21 cellular contexts compared by ENCODE assay signal in the genomic region with DNA sequence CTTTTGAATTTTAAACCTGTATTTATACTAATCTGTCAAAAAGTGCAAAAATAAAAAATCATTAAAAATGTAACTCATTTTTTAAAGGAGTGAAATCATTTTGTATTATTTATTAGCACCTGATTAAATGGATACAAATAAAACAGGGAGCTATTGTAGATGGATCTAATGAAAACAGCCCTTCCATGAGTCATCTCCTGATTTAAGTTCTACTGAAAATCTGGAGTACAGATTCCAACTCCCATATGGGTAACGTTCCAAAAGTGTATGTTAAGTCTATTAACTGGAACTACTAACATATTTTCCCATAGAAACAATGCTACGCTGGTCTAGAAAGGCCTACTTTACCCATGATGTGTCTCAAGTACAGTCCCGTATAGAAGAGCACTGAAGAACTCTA.
"Had no signal": no experiment of that assay in that cellular context is flagged by ENCODE, and none has a peak within 500 bp of the region (broad histone marks: within the 10 kb centered on the region; RNA-seq: fewer than 3 reads in every experiment).

No MANE protein-coding gene starts in this region.

- DNase-seq: activated B cell treated with CpG ODN at 0.5 μM for 24 hours; activated CD4-positive, alpha-beta T cell treated with anti-CD3 and anti-CD28 coated beads for 36 hours; activated CD4-positive, alpha-beta T cell treated with anti-CD3 and anti-CD28 coated beads, Interleukin-2, amount 50 U/mL, for 4 hours; activated CD8-positive, alpha-beta memory T cell treated with anti-CD3 and anti-CD28 coated beads for 24 hours; activated CD8-positive, alpha-beta memory T cell treated with anti-CD3 and anti-CD28 coated beads, Interleukin-2, amount 50 U/mL, for 4 hours; activated naive CD4-positive, alpha-beta T cell; activated naive CD8-positive, alpha-beta T cell treated with anti-CD3 and anti-CD28 coated beads for 36 hours; activated T-cell treated with anti-CD3 and anti-CD28 coated beads, Interleukin-2, amount 50 U/mL, for 4 hours; amniotic stem cell; cerebellar nuclear complex; cortex of kidney; effector CD4-positive, alpha-beta T cell; left ventricle myocardium inferior; naive thymus-derived CD8-positive, alpha-beta T cell; stimulated activated CD4-positive, alpha-beta T cell treated with anti-CD3 and anti-CD28 coated beads, Interleukin-4, amount 100 ng/mL, for 24 hours; stimulated activated naive CD4-positive, alpha-beta T cell treated with Interleukin-2 at 50 U/mL for 16 hours; upper lobe of right lung had no signal

- H3K27ac ChIP-seq: upper lobe of right lung had no signal

- H3K4me1 ChIP-seq: upper lobe of right lung had no signal

- H3K27me3 Mint-ChIP-seq: activated B cell treated with CpG ODN at 0.5 μM for 24 hours; activated CD4-positive, alpha-beta T cell treated with anti-CD3 and anti-CD28 coated beads for 36 hours; activated naive CD8-positive, alpha-beta T cell treated with anti-CD3 and anti-CD28 coated beads for 36 hours; naive thymus-derived CD8-positive, alpha-beta T cell; progenitor cell of endocrine pancreas had no signal

- H3K9me3 Mint-ChIP-seq: activated B cell treated with CpG ODN at 0.5 μM for 24 hours; activated naive CD8-positive, alpha-beta T cell treated with anti-CD3 and anti-CD28 coated beads for 36 hours; activated T-cell treated with anti-CD3 and anti-CD28 coated beads, Interleukin-2, amount 50 U/mL, for 4 hours; activated T-helper 2 cell treated with anti-CD3 and anti-CD28 coated beads, Interferon-gamma antibody, Interleukin-2, Interleukin-4, amounts not matched to agents 10 μg/mL and 5 μg/mL and 100 μg/mL, durations not matched to agents 14 hours and 24 hours and 36 hours; mesothelial cell of epicardium; naive thymus-derived CD8-positive, alpha-beta T cell; T-helper 1 cell treated with Interleukin-12 subunit alpha and Interleukin-12 subunit beta and Interleukin-4 antibody, amounts not matched to agents 30 μg/mL and 1 μg/mL, for 36 hours had no signal

- H3K27ac Mint-ChIP-seq: activated B cell treated with CpG ODN at 0.5 μM for 24 hours; activated CD4-positive, alpha-beta T cell treated with anti-CD3 and anti-CD28 coated beads for 36 hours; activated naive CD8-positive, alpha-beta T cell treated with anti-CD3 and anti-CD28 coated beads for 36 hours; activated T-helper 2 cell treated with anti-CD3 and anti-CD28 coated beads, Interferon-gamma antibody, Interleukin-2, Interleukin-4, amounts not matched to agents 10 μg/mL and 5 μg/mL and 100 μg/mL, durations not matched to agents 14 hours and 24 hours and 36 hours; mesothelial cell of epicardium; progenitor cell of endocrine pancreas; T-helper 1 cell treated with Interleukin-12 subunit alpha and Interleukin-12 subunit beta and Interleukin-4 antibody, amounts not matched to agents 30 μg/mL and 1 μg/mL, for 36 hours had no signal

- H3K27me3 ChIP-seq: upper lobe of right lung had no signal

- H3K4me3 ChIP-seq: left ventricle myocardium inferior, upper lobe of right lung had no signal

- H3K4me3 Mint-ChIP-seq: activated B cell treated with CpG ODN at 0.5 μM for 24 hours; activated CD4-positive, alpha-beta T cell treated with anti-CD3 and anti-CD28 coated beads for 36 hours; activated naive CD8-positive, alpha-beta T cell treated with anti-CD3 and anti-CD28 coated beads for 36 hours; activated T-cell treated with anti-CD3 and anti-CD28 coated beads, Interleukin-2, amount 50 U/mL, for 4 hours; mesothelial cell of epicardium; naive thymus-derived CD8-positive, alpha-beta T cell; T-helper 1 cell treated with Interleukin-12 subunit alpha and Interleukin-12 subunit beta and Interleukin-4 antibody, amounts not matched to agents 30 μg/mL and 1 μg/mL, for 36 hours had no signal

- H3K4me1 Mint-ChIP-seq: activated B cell treated with CpG ODN at 0.5 μM for 24 hours, mesothelial cell of epicardium had no signal

- H3K9me3 ChIP-seq: left ventricle myocardium inferior, upper lobe of right lung had no signal

- ATAC-seq: activated CD4-positive, alpha-beta T cell treated with anti-CD3 and anti-CD28 coated beads for 36 hours; activated T-cell treated with anti-CD3 and anti-CD28 coated beads, Interleukin-2, amount 50 U/mL, for 4 hours; naive thymus-derived CD8-positive, alpha-beta T cell; upper lobe of right lung had no signal
